Comparison of ENCODE assay signal across 16 cellular contexts in the genomic region with DNA sequence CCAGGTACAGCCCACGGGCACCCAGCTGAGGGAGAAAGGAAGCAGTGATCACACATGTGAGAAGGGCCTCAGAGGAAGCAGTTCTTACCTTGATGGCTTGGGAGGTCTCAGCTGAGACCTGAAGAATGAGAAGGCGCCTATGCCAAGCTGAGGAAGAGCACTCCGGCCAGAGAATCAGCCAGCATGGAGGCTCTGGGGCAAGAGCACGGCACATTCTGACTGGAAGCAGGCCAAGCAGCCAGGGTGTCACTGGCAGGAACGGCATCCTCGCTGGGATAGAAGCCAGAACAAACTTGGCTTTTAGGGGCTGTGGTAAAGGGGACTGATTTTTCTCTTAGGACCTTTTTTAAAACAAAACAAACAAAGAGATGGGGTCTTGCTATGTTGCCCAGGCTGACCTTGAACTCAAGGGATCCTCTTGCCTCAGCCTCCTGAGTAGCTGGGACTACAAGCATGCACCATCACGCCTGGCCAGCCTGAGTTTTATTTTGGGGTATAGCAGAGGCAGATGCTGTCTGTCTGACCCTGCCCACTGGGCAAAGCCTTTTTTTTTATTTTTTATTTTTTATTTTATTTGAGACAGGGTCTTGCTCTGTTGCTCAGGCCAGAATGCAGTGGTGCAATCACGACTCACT. TPM values are rescaled to one million over a fixed set of nuclear protein-coding genes. Genes with fewer than 3 reads are reported as not detected.
A peak's percentile ranks its signal among the peaks of the same experiment; 100 is the strongest.
DNase-seq lines count a peak whose midpoint lies in the region; ATAC-seq and TF ChIP-seq lines count a peak whose summit lies in the region.
"Had no signal": no experiment of that assay in that cellular context is flagged by ENCODE, and none has a peak within 500 bp of the region (broad histone marks: within the 10 kb centered on the region; RNA-seq: fewer than 3 reads in every experiment).

No MANE protein-coding gene starts in this region.

- peak overlapping the region; percentile 97 for H3K27ac Mint-ChIP-seq in nephron progenitor cell
- H3K27ac Mint-ChIP-seq: activated CD4-positive, alpha-beta T cell treated with anti-CD3 and anti-CD28 coated beads for 36 hours; CD4-positive, CD25-positive, alpha-beta regulatory T cell had no signal

- 75% methylated on average over 5 of the region's 8 CpGs for WGBS in esophagus muscularis mucosa
- 82 to 90% (median 86%) methylated on average over 7 to 8 of the region's 8 CpGs for WGBS in spleen, 5 donors

- no peak for TF ChIP-seq POLR2A in esophagus muscularis mucosa (IDR thresholded peaks at IDR 0.05; ENCODE audit: low read depth)
- TF ChIP-seq POLR2A in spleen (IDR thresholded peaks at IDR 0.05), result no peak

- H3K4me3 Mint-ChIP-seq in nephron progenitor cell, result no peak overlapping the region
- H3K4me3 Mint-ChIP-seq: activated CD4-positive, alpha-beta T cell treated with anti-CD3 and anti-CD28 coated beads for 36 hours; CD4-positive, CD25-positive, alpha-beta regulatory T cell had no signal

- H3K9me3 Mint-ChIP-seq in nephron progenitor cell, result no peaks in the 10 kb centered on the region

- H3K27me3 ChIP-seq in esophagus muscularis mucosa, result no peaks in the 10 kb centered on the region
- no peaks in the 10 kb centered on the region for H3K27me3 ChIP-seq in spleen (replicated peaks in 1 of 7)

- peaks cover 10% of the 10 kb centered on the region for H3K4me1 Mint-ChIP-seq in nephron progenitor cell
- H3K4me1 Mint-ChIP-seq: activated CD4-positive, alpha-beta T cell treated with anti-CD3 and anti-CD28 coated beads for 36 hours had no signal

- no peak overlapping the region for H3K4me3 ChIP-seq in esophagus muscularis mucosa
- H3K4me3 ChIP-seq in spleen, result no peak overlapping the region

- peaks cover 48% of the 10 kb centered on the region for H3K36me3 Mint-ChIP-seq in nephron progenitor cell (ENCODE audit: low read depth)

- H3K9me3 ChIP-seq in esophagus muscularis mucosa (no peaks in the 10 kb centered on the region), spleen (no peaks in the 10 kb centered on the region)

- no peaks in the 10 kb centered on the region for H3K27me3 Mint-ChIP-seq in nephron progenitor cell (ENCODE audit: low read depth, poor library complexity)
- H3K27me3 Mint-ChIP-seq: activated CD4-positive, alpha-beta T cell treated with anti-CD3 and anti-CD28 coated beads for 36 hours; CD4-positive, CD25-positive, alpha-beta regulatory T cell had no signal

- intact Hi-C loops in esophagus muscularis mucosa (cut with DNase I), result loop anchor here (5.0 kb wide), 1 partner anchor 42 kb away; no protein-coding TSS in a partner anchor
- intact Hi-C loops in spleen (cut with DNase I; ENCODE audit: low total_unique reads), result no loop called here

- DNase-seq in EL (peak; percentile 21), NCI-H1694 (lab: John Stamatoyannopoulos, UW) (peak; percentile 40), esophagus muscularis mucosa (ENCODE audit: extremely low spot score) (no peak), nephron progenitor cell (no peak), epidermal melanocyte (ENCODE audit: insufficient read length, low spot score) (no peak), spleen (no peak)
- no peak for DNase-seq in stimulated activated CD4-positive, alpha-beta T cell treated with anti-CD3 and anti-CD28 coated beads, Interleukin-12 subunit alpha, Interleukin-12 subunit beta, amount 100 ng/mL, for 4 hours
- DNase-seq: activated CD4-positive, alpha-beta T cell treated with anti-CD3 and anti-CD28 coated beads for 36 hours; CD4-positive, CD25-positive, alpha-beta regulatory T cell; GF-D8; KG1; NCI-H2081 treated with DMSO at 0.1 percent for 48 hours; T-helper 1 cell had no signal

- H3K4me1 ChIP-seq in esophagus muscularis mucosa (peaks cover 16 to 53% (median 45%) of the 10 kb centered on the region in 4 donors), spleen (no peaks in the 10 kb centered on the region)

- H3K27ac ChIP-seq in esophagus muscularis mucosa (replicated peaks in 1 of 4), result peak overlapping the region; percentile 32 to 72 (median 55)
- no peak overlapping the region for H3K27ac ChIP-seq in spleen

- ATAC-seq in HG03439 (IDR thresholded peaks at IDR 0.05; ENCODE audit: unreplicated experiment), result no peak
- ATAC-seq: activated CD4-positive, alpha-beta T cell treated with anti-CD3 and anti-CD28 coated beads for 36 hours had no signal

- no peak for TF ChIP-seq EP300 in esophagus muscularis mucosa (IDR thresholded peaks at IDR 0.05)

- peaks cover 13 to 46% (median 35%) of the 10 kb centered on the region in 4 donors for H3K36me3 ChIP-seq in esophagus muscularis mucosa
- H3K36me3 ChIP-seq in spleen, result peaks cover 0 to 72% (median 48%) of the 10 kb centered on the region in 6 donors

- TF ChIP-seq CTCF in esophagus muscularis mucosa (IDR thresholded peaks at IDR 0.05) (no peak), nephron progenitor cell (IDR thresholded peaks at IDR 0.05) (no peak), spleen (IDR thresholded peaks at IDR 0.05 in 8 of 11, conservative IDR thresholded peaks at IDR 0.05 in 3 of 11) (no peak)

RNA-seq across cellular contexts. Expression of gene GHRH, which starts 17.6 kb away (rescaled TPM):
- total RNA-seq in esophagus muscularis mucosa, result not detected
- total RNA-seq in spleen, result not detected
- not detected for polyA plus RNA-seq in spleen
- total RNA-seq: activated CD4-positive, alpha-beta T cell treated with anti-CD3 and anti-CD28 coated beads for 36 hours; bronchial epithelial cell; CD4-positive, CD25-positive, alpha-beta regulatory T cell; myocyte had no signal
- polyA plus RNA-seq: CD4-positive, CD25-positive, alpha-beta regulatory T cell had no signal

RNA-seq across cellular contexts. Expression of gene MANBAL, which starts 45.4 kb away (rescaled TPM):
- 10 to 100 TPM; 38.3 to 56.3 (median 47.3) TPM for total RNA-seq in esophagus muscularis mucosa
- total RNA-seq in spleen, result 10 to 100 TPM; 10.7 to 24.7 (median 18.1) TPM
- 10 to 100 TPM; 30.2 to 33.0 (median 32.3) TPM for polyA plus RNA-seq in spleen

Comparison
In these comparisons a context has a peak if more than half of its experiments do, and no peak if none do; other contexts are left out.
1. DNase-seq: peak in EL (single experiment) and NCI-H1694 (single experiment); none in esophagus muscularis mucosa (single experiment), nephron progenitor cell (single experiment), epidermal melanocyte (single experiment), spleen (single experiment) and stimulated activated CD4-positive, alpha-beta T cell treated with anti-CD3 and anti-CD28 coated beads, Interleukin-12 subunit alpha, Interleukin-12 subunit beta, amount 100 ng/mL, for 4 hours (single experiment).
2. H3K27ac ChIP-seq: peak in esophagus muscularis mucosa (4 of 4); none in spleen (0 of 8).